17 cellular contexts compared by ENCODE assay signal in genomic region chr2:138956116-138956515, GRCh38.
A peak's percentile ranks its signal among the peaks of the same experiment; 100 is the strongest.
DNase-seq lines count a peak whose midpoint lies in the region; ATAC-seq and TF ChIP-seq lines count a peak whose summit lies in the region.
"Had no signal": no experiment of that assay in that cellular context is flagged by ENCODE, and none has a peak within 500 bp of the region (broad histone marks: within the 10 kb centered on the region; RNA-seq: fewer than 3 reads in every experiment).

No MANE protein-coding gene starts in this region.

- DNase-seq in NCI-H748 (lab: John Stamatoyannopoulos, UW; ENCODE audit: unreplicated experiment) (peak; percentile 10), NCI-H748 treated with DMSO at 0.1 percent for 48 hours (lab: John Stamatoyannopoulos, UW) (no peak), NCI-H2171 (lab: John Stamatoyannopoulos, UW) (peak; percentile 36), myocyte (ENCODE audit: low read depth) (peak; percentile 26), CD14-positive monocyte (ENCODE audit: low spot score) (no peak)
- DNase-seq: DMS153, GOT3, Kasumi-1, NCI-H1930, NCI-H345, NCI-H526 treated with DMSO at 0.1 percent for 48 hours, Peyer's patch, SHP77 had no signal

- TF ChIP-seq CTCF in brain (conservative IDR thresholded peaks at IDR 0.05) = no peak
- no peak for TF ChIP-seq CTCF in CD14-positive monocyte (IDR thresholded peaks at IDR 0.05)

- H3K9me3 Mint-ChIP-seq in brain (peaks cover 0 to 23% (median 8%) of the 10 kb centered on the region in 5 experiments), CD14-positive monocyte (peaks cover 0 to 14% (median 0%) of the 10 kb centered on the region in 7 donors)

- H3K27ac Mint-ChIP-seq in brain (peak overlapping the region in 3 of 5 experiments; percentile 52 to 73 (median 73)), CD14-positive monocyte (no peak overlapping the region)
- H3K27ac Mint-ChIP-seq: IgD-negative memory B cell had no signal

- H3K4me3 Mint-ChIP-seq in brain (no peak overlapping the region), CD14-positive monocyte (no peak overlapping the region)
- H3K4me3 Mint-ChIP-seq: IgD-negative memory B cell had no signal

- intact Hi-C loops in CD14-positive monocyte (cut with micrococcal nuclease) = no loop called here

- peaks cover 7% of the 10 kb centered on the region for H3K27me3 Mint-ChIP-seq in brain
- peaks cover 0 to 1% (median 0%) of the 10 kb centered on the region in 3 donors for H3K27me3 Mint-ChIP-seq in CD14-positive monocyte (ENCODE audit: low read depth in 3 of 3)
- H3K27me3 Mint-ChIP-seq: IgD-negative memory B cell had no signal

- H3K4me1 Mint-ChIP-seq in brain (peaks cover 18% of the 10 kb centered on the region), CD14-positive monocyte (no peaks in the 10 kb centered on the region)
- H3K4me1 Mint-ChIP-seq: IgD-negative memory B cell had no signal

- ATAC-seq in GM18870 (IDR thresholded peaks at IDR 0.05; ENCODE audit: unreplicated experiment) (no peak), GM19035 (IDR thresholded peaks at IDR 0.05; ENCODE audit: unreplicated experiment) (no peak)

- H3K36me3 Mint-ChIP-seq in brain (no peaks in the 10 kb centered on the region), CD14-positive monocyte (no peaks in the 10 kb centered on the region)
- H3K36me3 Mint-ChIP-seq: IgD-negative memory B cell had no signal

Comparison
In these comparisons a context has a peak if more than half of its experiments do, and no peak if none do; other contexts are left out.
1. DNase-seq: peak in NCI-H748 (single experiment), NCI-H2171 (single experiment) and myocyte (single experiment); none in NCI-H748 treated with DMSO at 0.1 percent for 48 hours (single experiment) and CD14-positive monocyte (single experiment).
2. H3K27ac Mint-ChIP-seq: peak in brain (3 of 5); none in CD14-positive monocyte (0 of 7).